ENCODE assay signal across 19 cellular contexts in genomic region chr11:121282376-121282775, GRCh38. TPM values are rescaled to one million over a fixed set of nuclear protein-coding genes. Genes with fewer than 3 reads are reported as not detected.
DNase-seq lines count a peak whose midpoint lies in the region; ATAC-seq and TF ChIP-seq lines count a peak whose summit lies in the region.
"Had no signal": no experiment of that assay in that cellular context is flagged by ENCODE, and none has a peak within 500 bp of the region (broad histone marks: within the 10 kb centered on the region; RNA-seq: fewer than 3 reads in every experiment).

No MANE protein-coding gene starts in this region.

- ATAC-seq in PC-3 (peak; percentile 37), HG02642 (IDR thresholded peaks at IDR 0.05; ENCODE audit: poor library complexity, unreplicated experiment) (no peak), GM18873 (IDR thresholded peaks at IDR 0.05; ENCODE audit: low FRiP score, unreplicated experiment) (no peak)
- no peak for ATAC-seq in stimulated activated effector memory CD8-positive, alpha-beta T cell treated with anti-CD3 and anti-CD28 coated beads, Interleukin-12 subunit alpha, Interleukin-12 subunit beta, amount 100 ng/mL, for 72 hours

- no peak overlapping the region for H4K91ac ChIP-seq in neuronal stem cell (ENCODE audit: low read depth, low read length, poor library complexity)

- H4K8ac ChIP-seq in neuronal stem cell (ENCODE audit: low read depth, low read length), result no peak overlapping the region

- no peak overlapping the region for H3K27ac ChIP-seq in PC-3 (ENCODE audit: low read length)
- no peak overlapping the region for H3K27ac ChIP-seq in neuronal stem cell (replicated peaks; ENCODE audit: low read length)
- H3K27ac ChIP-seq: BLaER1, RWPE1 had no signal

- no peak overlapping the region for H2BK12ac ChIP-seq in neuronal stem cell (ENCODE audit: low read length)

- CTCF ChIA-PET in PC-3 (lab: Charles Lee), result no interaction called here

- intact Hi-C loops in PC-3 (cut with micrococcal nuclease), result no loop called here

- no peak overlapping the region for H3K27ac Mint-ChIP-seq in stimulated activated effector memory CD8-positive, alpha-beta T cell treated with anti-CD3 and anti-CD28 coated beads, Interleukin-12 subunit alpha, Interleukin-12 subunit beta, amount 100 ng/mL, for 72 hours

- H2BK120ac ChIP-seq in neuronal stem cell (ENCODE audit: low read depth, low read length), result no peak overlapping the region

- peak; percentile 27; the same call in 1 of the 2 replicates for TF ChIP-seq CTCF in BE2C (IDR thresholded peaks at IDR 0.05; ENCODE audit: low read depth, low read length)
- TF ChIP-seq CTCF in PC-3 (conservative IDR thresholded peaks at IDR 0.05; ENCODE audit: low read depth, low read length), result no peak
- no peak for TF ChIP-seq CTCF in fibroblast of mammary gland (conservative IDR thresholded peaks at IDR 0.05; ENCODE audit: control insufficient read depth, insufficient read depth, low read depth, low read length)

- no peak overlapping the region for H3K23ac ChIP-seq in neuronal stem cell (ENCODE audit: low read depth, low read length, poor library complexity)

- H3K4me2 ChIP-seq in PC-3 (ENCODE audit: low read length) (no peak overlapping the region), neuronal stem cell (ENCODE audit: insufficient read depth, low read length, poor library complexity, severe bottlenecking) (no peak overlapping the region)
- H3K4me2 ChIP-seq: BLaER1, SK-N-SH had no signal

- no peaks in the 10 kb centered on the region for H3K36me3 ChIP-seq in BE2C
- H3K36me3 ChIP-seq in PC-3 (ENCODE audit: low read depth, low read length), result no peaks in the 10 kb centered on the region
- H3K36me3 ChIP-seq in neuronal stem cell (replicated peaks in 1 of 2; ENCODE audit: control insufficient read depth in 2 of 2, insufficient read depth in 2 of 2, low read length in 2 of 2), result no peaks in the 10 kb centered on the region
- H3K36me3 ChIP-seq: BLaER1, MG63 had no signal

- H3K79me2 ChIP-seq in PC-3 (ENCODE audit: low read length), result no peaks in the 10 kb centered on the region

- H3K4me1 ChIP-seq in BE2C, result no peaks in the 10 kb centered on the region; the same call in 1 of the 2 replicates
- peaks cover 4% of the 10 kb centered on the region; the same call in 1 of the 2 replicates for H3K4me1 ChIP-seq in PC-3 (ENCODE audit: insufficient read depth, low read length)
- no peaks in the 10 kb centered on the region for H3K4me1 ChIP-seq in neuronal stem cell (ENCODE audit: control insufficient read depth in 2 of 2, insufficient read depth in 1 of 2, low read depth in 1 of 2, low read length in 2 of 2)
- H3K4me1 ChIP-seq: BLaER1 had no signal

- no peak overlapping the region for H2AK5ac ChIP-seq in neuronal stem cell (ENCODE audit: low read depth, low read length)

- no peaks in the 10 kb centered on the region for H3K4me1 Mint-ChIP-seq in stimulated activated effector memory CD8-positive, alpha-beta T cell treated with anti-CD3 and anti-CD28 coated beads, Interleukin-12 subunit alpha, Interleukin-12 subunit beta, amount 100 ng/mL, for 72 hours

- H3K4ac ChIP-seq in neuronal stem cell (ENCODE audit: low read length), result no peak overlapping the region

- no peak overlapping the region for H3K4me3 Mint-ChIP-seq in stimulated activated effector memory CD8-positive, alpha-beta T cell treated with anti-CD3 and anti-CD28 coated beads, Interleukin-12 subunit alpha, Interleukin-12 subunit beta, amount 100 ng/mL, for 72 hours

- WGBS in neuronal stem cell (ENCODE audit: extremely low coverage in 2 of 2, insufficient read length in 2 of 2, insufficient replicate concordance in 1 of 2), 2 donors, result 100% methylated on average over 1 of the region's 4 CpGs

- no peaks in the 10 kb centered on the region for H3K79me1 ChIP-seq in neuronal stem cell (ENCODE audit: low read depth, low read length)

- H3K27me3 ChIP-seq in BE2C (no peaks in the 10 kb centered on the region), PC-3 (ENCODE audit: low read length) (0 out of 2 replicates have a peak, but pooled peaks cover 4% of the 10 kb centered on the region), neuronal stem cell (ENCODE audit: control insufficient read depth in 3 of 3, insufficient read depth in 3 of 3, low read depth in 1 of 3, low read length in 3 of 3) (no peaks in the 10 kb centered on the region)
- H3K27me3 ChIP-seq: BLaER1 had no signal

- no peaks in the 10 kb centered on the region for H3K36me3 Mint-ChIP-seq in stimulated activated effector memory CD8-positive, alpha-beta T cell treated with anti-CD3 and anti-CD28 coated beads, Interleukin-12 subunit alpha, Interleukin-12 subunit beta, amount 100 ng/mL, for 72 hours

- POLR2A ChIA-PET in PC-3 (lab: Charles Lee; ENCODE audit: unreplicated experiment), result no interaction called here

- no peak overlapping the region for H2BK5ac ChIP-seq in neuronal stem cell (ENCODE audit: low read length)

- H4K20me1 ChIP-seq in PC-3 (ENCODE audit: low read length), result no peaks in the 10 kb centered on the region
- H4K20me1 ChIP-seq: BLaER1 had no signal

- H3K9ac ChIP-seq in PC-3 (ENCODE audit: low read length) (no peak overlapping the region), neuronal stem cell (ENCODE audit: low read depth, low read length, poor library complexity) (no peak overlapping the region)
- H3K9ac ChIP-seq: BLaER1, SK-N-SH had no signal

- H3K9me2 ChIP-seq in PC-3 (replicated peaks; ENCODE audit: low read length), result no peaks in the 10 kb centered on the region
- H3K9me2 ChIP-seq: SK-N-SH had no signal

- H3F3A ChIP-seq in PC-3 (ENCODE audit: low read length, unreplicated experiment), result no peaks in the 10 kb centered on the region

- no peak overlapping the region for H2AFZ ChIP-seq in PC-3 (ENCODE audit: low read length)
- H2AFZ ChIP-seq in neuronal stem cell (ENCODE audit: low read length), result no peak overlapping the region

- H3K4me3 ChIP-seq in BE2C (ENCODE audit: low read depth, low read length) (no peak overlapping the region), PC-3 (ENCODE audit: low read length) (no peak overlapping the region), fibroblast of mammary gland (ENCODE audit: control insufficient read depth, low read depth, low read length) (no peak overlapping the region), neuronal stem cell (ENCODE audit: low read length in 2 of 2) (no peak overlapping the region)
- H3K4me3 ChIP-seq: BLaER1, GM12878, MG63 had no signal

- no peak overlapping the region for H3K14ac ChIP-seq in neuronal stem cell (ENCODE audit: low read length)

- H3K18ac ChIP-seq in neuronal stem cell (ENCODE audit: low read length), result no peak overlapping the region

- H3K9me3 ChIP-seq in BE2C (no peaks in the 10 kb centered on the region), PC-3 (ENCODE audit: low read length) (no peaks in the 10 kb centered on the region), neuronal stem cell (replicated peaks in 1 of 2; ENCODE audit: control insufficient read depth in 2 of 2, insufficient read depth in 1 of 2, low read depth in 1 of 2, low read length in 2 of 2) (peaks cover 0 to 18% of the 10 kb centered on the region in 2 donors)
- H3K9me3 ChIP-seq: MG63, SK-N-SH had no signal

- H3K9me3 Mint-ChIP-seq in stimulated activated effector memory CD8-positive, alpha-beta T cell treated with anti-CD3 and anti-CD28 coated beads, Interleukin-12 subunit alpha, Interleukin-12 subunit beta, amount 100 ng/mL, for 72 hours, result peaks cover 10% of the 10 kb centered on the region

- BruUV-seq in PC-3 (replicated peaks; lab: Mats Ljungman, UMichigan), result no TSS peak

- H2BK15ac ChIP-seq in neuronal stem cell (ENCODE audit: low read length), result no peak overlapping the region

- no peak for DNase-seq in BE2C
- peak; percentile 17 for DNase-seq in Daoy (ENCODE audit: low read depth)
- peak; percentile 63 for DNase-seq in PC-3
- DNase-seq in fibroblast of mammary gland (ENCODE audit: low read depth), result peak; percentile 15
- DNase-seq in stimulated activated effector memory CD8-positive, alpha-beta T cell treated with anti-CD3 and anti-CD28 coated beads, Interleukin-12 subunit alpha, Interleukin-12 subunit beta, amount 100 ng/mL, for 72 hours (ENCODE audit: low spot score in 2 of 2), result no peak
- DNase-seq in neuronal stem cell (ENCODE audit: low spot score), result no peak
- DNase-seq: KBM-7, MG63, NCI-H1105, NCI-H1930, NCI-H2171, NCI-H510A, NCI-H82, SK-N-SH had no signal

RNA-seq across cellular contexts. Expression of gene SC5D, which starts 10.2 kb away (rescaled TPM):
- 40.3 TPM for polyA plus RNA-seq in BE2C (2012; ENCODE audit: insufficient read depth, insufficient read length, low read depth)
- total RNA-seq in Daoy (2014; rRNA removed; shearing (Covaris generic)), result 26.5 and 39.3 TPM in 2 replicates
- 38.4 and 43.0 TPM in 2 replicates for total RNA-seq in PC-3 (2014; rRNA removed)
- polyA plus RNA-seq in neuronal stem cell (2013, experiment 1 of 2), result 69.6 TPM
- polyA plus RNA-seq in neuronal stem cell (2013, experiment 2 of 2), result 67.4 TPM

Comparison
In these comparisons a context has a peak if more than half of its experiments do, and no peak if none do; other contexts are left out.
1. DNase-seq: peak in Daoy (single experiment), PC-3 (single experiment) and fibroblast of mammary gland (single experiment); none in BE2C (single experiment), stimulated activated effector memory CD8-positive, alpha-beta T cell treated with anti-CD3 and anti-CD28 coated beads, Interleukin-12 subunit alpha, Interleukin-12 subunit beta, amount 100 ng/mL, for 72 hours (0 of 2) and neuronal stem cell (single experiment).